10 cellular contexts compared by ENCODE assay signal in genomic region chr12:64385468-64385867, GRCh38. TPM values are rescaled to one million over a fixed set of nuclear protein-coding genes. Genes with fewer than 3 reads are reported as not detected.
DNase-seq lines count a peak whose midpoint lies in the region; ATAC-seq and TF ChIP-seq lines count a peak whose summit lies in the region.
"Had no signal": no experiment of that assay in that cellular context is flagged by ENCODE, and none has a peak within 500 bp of the region (broad histone marks: within the 10 kb centered on the region; RNA-seq: fewer than 3 reads in every experiment).

No MANE protein-coding gene starts in this region.

- no peak for DNase-seq in CD8-positive, alpha-beta memory T cell
- DNase-seq in MG63 = peak; percentile 80
- DNase-seq in activated naive CD4-positive, alpha-beta T cell treated with anti-CD3 and anti-CD28 coated beads, Interleukin-2, amount 10 ng/mL, durations not matched to agents 7 days and 5 days = peak; percentile 34
- peak; percentile 91 for DNase-seq in osteoblast (ENCODE audit: insufficient read length, low spot score, missing footprints)
- DNase-seq in NCI-H1436 (lab: John Stamatoyannopoulos, UW) = no peak
- no peak for DNase-seq in body of pancreas
- DNase-seq in vagina (ENCODE audit: extremely low spot score in 2 of 2) = no peak
- DNase-seq: cerebellar nuclear complex, NCI-H146 had no signal

- H3K4me3 Mint-ChIP-seq in CD8-positive, alpha-beta memory T cell = peak overlapping the region in 2 of 7 donors; percentile 3 to 29
- H3K4me3 Mint-ChIP-seq in activated naive CD4-positive, alpha-beta T cell treated with anti-CD3 and anti-CD28 coated beads, Interleukin-2, amount 10 ng/mL, durations not matched to agents 7 days and 5 days = peak overlapping the region; percentile 10

- H3K27me3 Mint-ChIP-seq in CD8-positive, alpha-beta memory T cell = peaks cover 9 to 12% of the 10 kb centered on the region in 2 donors
- peaks cover 17% of the 10 kb centered on the region for H3K27me3 Mint-ChIP-seq in activated naive CD4-positive, alpha-beta T cell treated with anti-CD3 and anti-CD28 coated beads, Interleukin-2, amount 10 ng/mL, durations not matched to agents 7 days and 5 days

- peaks cover 17% of the 10 kb centered on the region for H3K4me1 ChIP-seq in CD8-positive, alpha-beta memory T cell (ENCODE audit: insufficient read depth, low read length)
- H3K4me1 ChIP-seq in osteoblast (ENCODE audit: insufficient read depth, low read length) (peaks cover 12% of the 10 kb centered on the region), body of pancreas (peaks cover 5% of the 10 kb centered on the region), vagina (peaks cover 15% of the 10 kb centered on the region)

- H2AFZ ChIP-seq in osteoblast (ENCODE audit: low read length) = peak overlapping the region; percentile 25

- CTCF ChIA-PET in CD8-positive, alpha-beta memory T cell (lab: Charles Lee) = no interaction called here
- CTCF ChIA-PET in activated naive CD4-positive, alpha-beta T cell treated with anti-CD3 and anti-CD28 coated beads, Interleukin-2, amount 10 ng/mL, durations not matched to agents 7 days and 5 days (lab: Charles Lee) = no interaction called here

- 77 to 78% methylated on average over 2 of the region's 2 CpGs for WGBS in body of pancreas, 2 donors

- H3K27ac ChIP-seq in CD8-positive, alpha-beta memory T cell (ENCODE audit: low read depth, low read length) = no peak overlapping the region
- peak overlapping the region; percentile 49 for H3K27ac ChIP-seq in osteoblast (ENCODE audit: low read depth, low read length)
- no peak overlapping the region for H3K27ac ChIP-seq in body of pancreas
- no peak overlapping the region for H3K27ac ChIP-seq in vagina

- TF ChIP-seq POLR2A in body of pancreas (IDR thresholded peaks at IDR 0.05) = no peak
- no peak for TF ChIP-seq POLR2A in vagina (IDR thresholded peaks at IDR 0.05)

- H4K20me1 ChIP-seq in osteoblast (ENCODE audit: insufficient read depth, low read length) = no peaks in the 10 kb centered on the region

- H3K4me3 ChIP-seq in CD8-positive, alpha-beta memory T cell (ENCODE audit: low read length) = no peak overlapping the region
- no peak overlapping the region for H3K4me3 ChIP-seq in MG63
- H3K4me3 ChIP-seq in osteoblast (ENCODE audit: insufficient read depth, low read length) = no peak overlapping the region
- H3K4me3 ChIP-seq in body of pancreas = no peak overlapping the region
- no peak overlapping the region for H3K4me3 ChIP-seq in vagina

- TF ChIP-seq CTCF in osteoblast (IDR thresholded peaks at IDR 0.05; ENCODE audit: extremely low read depth, low read depth, low read length) = no peak
- TF ChIP-seq CTCF in body of pancreas (IDR thresholded peaks at IDR 0.05) = no peak
- TF ChIP-seq CTCF in vagina (IDR thresholded peaks at IDR 0.05) = no peak

- ATAC-seq in body of pancreas = no peak
- no peak for ATAC-seq in GM21447 (IDR thresholded peaks at IDR 0.05; ENCODE audit: unreplicated experiment)

- no peaks in the 10 kb centered on the region for H3K9me3 ChIP-seq in CD8-positive, alpha-beta memory T cell (ENCODE audit: low read length)
- H3K9me3 ChIP-seq in MG63 (peaks cover 10% of the 10 kb centered on the region; the same call in 1 of the 2 replicates), osteoblast (ENCODE audit: low read depth, low read length) (no peaks in the 10 kb centered on the region), body of pancreas (no peaks in the 10 kb centered on the region), vagina (no peaks in the 10 kb centered on the region)

- H3K79me2 ChIP-seq in osteoblast (ENCODE audit: insufficient read depth, low read length) = no peaks in the 10 kb centered on the region

- peaks cover 0 to 7% (median 2%) of the 10 kb centered on the region in 3 donors for H3K36me3 Mint-ChIP-seq in CD8-positive, alpha-beta memory T cell
- peaks cover 10% of the 10 kb centered on the region for H3K36me3 Mint-ChIP-seq in activated naive CD4-positive, alpha-beta T cell treated with anti-CD3 and anti-CD28 coated beads, Interleukin-2, amount 10 ng/mL, durations not matched to agents 7 days and 5 days

- H3K4me2 ChIP-seq in osteoblast (ENCODE audit: insufficient read depth, low read length) = peak overlapping the region; percentile 50

- intact Hi-C loops in body of pancreas (cut with DNase I) = no loop called here
- intact Hi-C loops in vagina (cut with DNase I) = no loop called here

- H3K36me3 ChIP-seq in CD8-positive, alpha-beta memory T cell (ENCODE audit: insufficient read depth, low read length) = no peaks in the 10 kb centered on the region
- H3K36me3 ChIP-seq in MG63 (no peaks in the 10 kb centered on the region), osteoblast (ENCODE audit: insufficient read depth, low read length) (no peaks in the 10 kb centered on the region), body of pancreas (replicated peaks in 1 of 2; ENCODE audit: insufficient read depth in 1 of 2, low read depth in 2 of 2) (no peaks in the 10 kb centered on the region), vagina (no peaks in the 10 kb centered on the region)

- peak overlapping the region in 6 of 8 donors; percentile 25 to 89 (median 72) for H3K27ac Mint-ChIP-seq in CD8-positive, alpha-beta memory T cell
- peak overlapping the region; percentile 98 for H3K27ac Mint-ChIP-seq in activated naive CD4-positive, alpha-beta T cell treated with anti-CD3 and anti-CD28 coated beads, Interleukin-2, amount 10 ng/mL, durations not matched to agents 7 days and 5 days

- no peaks in the 10 kb centered on the region for H3K27me3 ChIP-seq in CD8-positive, alpha-beta memory T cell (ENCODE audit: insufficient read depth, low read length, poor library complexity, severe bottlenecking)
- H3K27me3 ChIP-seq in MG63 (no peaks in the 10 kb centered on the region), osteoblast (ENCODE audit: insufficient read depth, low read length) (no peaks in the 10 kb centered on the region), body of pancreas (no peaks in the 10 kb centered on the region), vagina (no peaks in the 10 kb centered on the region)

- peaks cover 11 to 22% (median 20%) of the 10 kb centered on the region in 3 donors for H3K4me1 Mint-ChIP-seq in CD8-positive, alpha-beta memory T cell
- peaks cover 44% of the 10 kb centered on the region for H3K4me1 Mint-ChIP-seq in activated naive CD4-positive, alpha-beta T cell treated with anti-CD3 and anti-CD28 coated beads, Interleukin-2, amount 10 ng/mL, durations not matched to agents 7 days and 5 days

- peaks cover 2 to 12% (median 7%) of the 10 kb centered on the region in 5 donors for H3K9me3 Mint-ChIP-seq in CD8-positive, alpha-beta memory T cell
- H3K9me3 Mint-ChIP-seq in activated naive CD4-positive, alpha-beta T cell treated with anti-CD3 and anti-CD28 coated beads, Interleukin-2, amount 10 ng/mL, durations not matched to agents 7 days and 5 days = peaks cover 13% of the 10 kb centered on the region

- POLR2A ChIA-PET in CD8-positive, alpha-beta memory T cell (lab: Charles Lee) = no interaction called here

RNA-seq across cellular contexts. Expression of gene C12orf56, which starts 5.1 kb away (rescaled TPM):
- total RNA-seq in CD8-positive, alpha-beta memory T cell = not detected
- not detected for polyA plus RNA-seq in CD8-positive, alpha-beta memory T cell
- 0.26 TPM in 1 of 2 replicates, not detected in the other for total RNA-seq in MG63 (2014; rRNA removed; shearing (Covaris generic); ENCODE audit: low replicate concordance)
- total RNA-seq in osteoblast (under 0.01 and 0.36 TPM in 2 replicates), body of pancreas (not detected), vagina (7.4 TPM)

RNA-seq across cellular contexts. Expression of gene XPOT, which starts 18.7 kb away (rescaled TPM):
- total RNA-seq in CD8-positive, alpha-beta memory T cell = 100 to 1,000 TPM; 136 to 140 TPM
- 44.7 TPM for polyA plus RNA-seq in CD8-positive, alpha-beta memory T cell
- total RNA-seq in MG63 (2014; rRNA removed; shearing (Covaris generic); ENCODE audit: low replicate concordance) = 51.8 and 76.8 TPM in 2 replicates
- 208 and 217 TPM in 2 replicates for total RNA-seq in osteoblast
- 10 to 100 TPM; 27.7 to 45.7 TPM for total RNA-seq in body of pancreas
- 46.2 TPM for total RNA-seq in vagina

Comparison
In these comparisons a context has a peak if more than half of its experiments do, and no peak if none do; other contexts are left out.
1. DNase-seq: peak in MG63 (single experiment), activated naive CD4-positive, alpha-beta T cell treated with anti-CD3 and anti-CD28 coated beads, Interleukin-2, amount 10 ng/mL, durations not matched to agents 7 days and 5 days (single experiment) and osteoblast (single experiment); none in CD8-positive, alpha-beta memory T cell (0 of 5), NCI-H1436 (single experiment), body of pancreas (0 of 4) and vagina (0 of 2).